Comparison of ENCODE assay signal across 1 cellular context in genomic region chr16:2529061-2529931, GRCh38.
TF ChIP-seq lines count a peak whose summit lies in the region.

No MANE protein-coding gene starts in this region.

TF ChIP-seq in HCT116, 20 proteins besides CTCF, POLR2A, EP300 and RAD21 (continued from another document):
- TF ChIP-seq ZBTB33 (IDR thresholded peaks at IDR 0.05; ENCODE audit: extremely low read depth, insufficient replicate concordance, low read length) (no peak), CEBPB (IDR thresholded peaks at IDR 0.05; ENCODE audit: low read depth) (no peak), YY1 (IDR thresholded peaks at IDR 0.05; ENCODE audit: extremely low read depth, insufficient replicate concordance, low read depth, low read length) (no peak), REST (IDR thresholded peaks at IDR 0.05; ENCODE audit: low read depth) (no peak), EZH2phosphoT487 (IDR thresholded peaks at IDR 0.05; ENCODE audit: borderline replicate concordance) (no peak), TCF7L2 (IDR thresholded peaks at IDR 0.05; ENCODE audit: borderline replicate concordance, extremely low read depth, insufficient read depth, insufficient read length) (no peak), ZNF274 (IDR thresholded peaks at IDR 0.05; ENCODE audit: low read depth, low read length) (no peak)
